In genomic region chr17:39757931-39758873, GRCh38 we compare ENCODE assay signal across 9 cellular contexts. TPM values are rescaled to one million over a fixed set of nuclear protein-coding genes. Genes with fewer than 3 reads are reported as not detected.
A peak's percentile ranks its signal among the peaks of the same experiment; 100 is the strongest.
DNase-seq lines count a peak whose midpoint lies in the region; ATAC-seq and TF ChIP-seq lines count a peak whose summit lies in the region.
"Had no signal": no experiment of that assay in that cellular context is flagged by ENCODE, and none has a peak within 500 bp of the region (broad histone marks: within the 10 kb centered on the region; RNA-seq: fewer than 3 reads in every experiment).

No MANE protein-coding gene starts in this region.

- H3K9me3 ChIP-seq in mammary epithelial cell (replicated peaks; ENCODE audit: insufficient read depth, low read length) = no peaks in the 10 kb centered on the region
- H3K9me3 ChIP-seq in suprapubic skin = no peaks in the 10 kb centered on the region

- TF ChIP-seq CTCF in mammary epithelial cell (conservative IDR thresholded peaks at IDR 0.05 in 1 of 2, IDR thresholded peaks at IDR 0.05 in 1 of 2; ENCODE audit: extremely low read depth in 1 of 2, insufficient read depth in 1 of 2, low read depth in 1 of 2, low read length in 2 of 2) (no peak), suprapubic skin (IDR thresholded peaks at IDR 0.05) (no peak)

- 87% methylated on average over 11 of the region's 12 CpGs for WGBS in mammary epithelial cell (ENCODE audit: low coverage, missing lambda C conversion rate)
- WGBS in suprapubic skin = 74% methylated on average over 12 of the region's 12 CpGs

- H3K79me2 ChIP-seq in mammary epithelial cell (ENCODE audit: insufficient read depth, low read length) = no peaks in the 10 kb centered on the region

- DNase-seq in T follicular helper cell (ENCODE audit: low read depth) (peak; percentile 23), mammary epithelial cell (no peak), SIG-M5 treated with dmso at 0.1 percent for 504 hours (lab: John Stamatoyannopoulos, UW; ENCODE audit: unreplicated experiment) (no peak), suprapubic skin (ENCODE audit: low spot score in 2 of 2) (no peak)
- DNase-seq in activated naive CD4-positive, alpha-beta T cell treated with anti-CD3 and anti-CD28 coated beads, Interleukin-2, amount 10 ng/mL, durations not matched to agents 7 days and 5 days = no peak
- peak; percentile 31 to 52 (median 37) for DNase-seq in stimulated activated CD4-positive, alpha-beta T cell treated with anti-CD3 and anti-CD28 coated beads, TNF-alpha, amount 100 ng/mL, for 24 hours (ENCODE audit: low read depth in 3 of 3)
- DNase-seq: NCI-H2227 treated with DMSO at 0.1 percent for 48 hours had no signal

- no peak overlapping the region for H3K4me3 Mint-ChIP-seq in activated naive CD4-positive, alpha-beta T cell treated with anti-CD3 and anti-CD28 coated beads, Interleukin-2, amount 10 ng/mL, durations not matched to agents 7 days and 5 days

- no peak for TF ChIP-seq EP300 in suprapubic skin (IDR thresholded peaks at IDR 0.05)

- H2AFZ ChIP-seq in mammary epithelial cell (ENCODE audit: low read depth, low read length) = no peak overlapping the region

- H3K36me3 Mint-ChIP-seq in activated naive CD4-positive, alpha-beta T cell treated with anti-CD3 and anti-CD28 coated beads, Interleukin-2, amount 10 ng/mL, durations not matched to agents 7 days and 5 days = peaks cover 17% of the 10 kb centered on the region

- no peaks in the 10 kb centered on the region for H3K9me3 Mint-ChIP-seq in activated naive CD4-positive, alpha-beta T cell treated with anti-CD3 and anti-CD28 coated beads, Interleukin-2, amount 10 ng/mL, durations not matched to agents 7 days and 5 days

- peak overlapping the region; percentile 63 for H3K27ac Mint-ChIP-seq in activated naive CD4-positive, alpha-beta T cell treated with anti-CD3 and anti-CD28 coated beads, Interleukin-2, amount 10 ng/mL, durations not matched to agents 7 days and 5 days

- H3K36me3 ChIP-seq in mammary epithelial cell (ENCODE audit: insufficient read depth, low read length) = no peaks in the 10 kb centered on the region
- H3K36me3 ChIP-seq in suprapubic skin = no peaks in the 10 kb centered on the region

- no peak for TF ChIP-seq POLR2A in suprapubic skin (IDR thresholded peaks at IDR 0.05)

- dilution Hi-C loops in mammary epithelial cell (cut with HindIII; ENCODE audit: low sequenced_read_pairs) = no loop called here

- H3K4me2 ChIP-seq in mammary epithelial cell (ENCODE audit: insufficient read depth, low read depth, low read length) = no peak overlapping the region

- in situ Hi-C loops in mammary epithelial cell (cut with MboI; ENCODE audit: low sequenced_read_pairs in 2 of 2) = loop anchor here in 1 of 2 donors (5.0 kb wide), 1 partner anchor 136 kb away; no protein-coding TSS in a partner anchor

- peaks cover 55% of the 10 kb centered on the region for H3K4me1 Mint-ChIP-seq in activated naive CD4-positive, alpha-beta T cell treated with anti-CD3 and anti-CD28 coated beads, Interleukin-2, amount 10 ng/mL, durations not matched to agents 7 days and 5 days

- no peaks in the 10 kb centered on the region for H3K27me3 Mint-ChIP-seq in activated naive CD4-positive, alpha-beta T cell treated with anti-CD3 and anti-CD28 coated beads, Interleukin-2, amount 10 ng/mL, durations not matched to agents 7 days and 5 days

- CTCF ChIA-PET in activated naive CD4-positive, alpha-beta T cell treated with anti-CD3 and anti-CD28 coated beads, Interleukin-2, amount 10 ng/mL, durations not matched to agents 7 days and 5 days (lab: Charles Lee) = interaction anchor here (0.7 to 1.8 kb wide), 2 partner anchors 12 to 223 kb away, joined by 3 to 4 read pairs; partner anchors contain the start of gene PSMD3
- CTCF ChIA-PET in mammary epithelial cell (lab: Charles Lee; ENCODE audit: low non-redundant PET) = no interaction called here

- peaks cover 2% of the 10 kb centered on the region for H3K27me3 ChIP-seq in mammary epithelial cell (ENCODE audit: insufficient read depth, low read length)
- peaks cover 6% of the 10 kb centered on the region for H3K27me3 ChIP-seq in suprapubic skin

- H3K4me3 ChIP-seq in mammary epithelial cell (replicated peaks in 1 of 3; ENCODE audit: insufficient read depth in 1 of 3, low read depth in 2 of 3, low read length in 3 of 3) = no peak overlapping the region
- H3K4me3 ChIP-seq in suprapubic skin = no peak overlapping the region

- no peaks in the 10 kb centered on the region for H4K20me1 ChIP-seq in mammary epithelial cell (ENCODE audit: insufficient read depth, low read length)

- no TSS peak for BruUV-seq in mammary epithelial cell (replicated peaks; lab: Mats Ljungman, UMichigan)

- H3K27ac ChIP-seq in mammary epithelial cell (ENCODE audit: insufficient read depth, low read depth, low read length) = no peak overlapping the region
- no peak overlapping the region for H3K27ac ChIP-seq in suprapubic skin

- peaks cover 5% of the 10 kb centered on the region for H3K4me1 ChIP-seq in mammary epithelial cell (ENCODE audit: insufficient read depth, low read length)
- H3K4me1 ChIP-seq in suprapubic skin = peaks cover 19% of the 10 kb centered on the region

- peak; percentile 21 for ATAC-seq in GM19395 (IDR thresholded peaks at IDR 0.05; ENCODE audit: unreplicated experiment)
- no peak for ATAC-seq in GM19324 (IDR thresholded peaks at IDR 0.05; ENCODE audit: low FRiP score, unreplicated experiment)

- intact Hi-C loops in mammary epithelial cell (cut with micrococcal nuclease) = loop anchor here (10.0 kb wide), 2 partner anchors 197 to 553 kb away; partner anchors contain the start of gene RPL19

- no peak overlapping the region for H3K9ac ChIP-seq in mammary epithelial cell (ENCODE audit: insufficient read depth, low read length)

RNA-seq across cellular contexts. Expression of gene GRB7, which starts 20.5 kb away (rescaled TPM):
- 10 to 100 TPM in 1 of 2 donors, 1 to 10 TPM in 1; 1.5 to 18.2 TPM for total RNA-seq in mammary epithelial cell
- polyA plus RNA-seq in mammary epithelial cell = 9.9 TPM
- 9.1 TPM for polyA minus RNA-seq in mammary epithelial cell
- 100 to 1,000 TPM in 1 of 4 donors, 10 to 100 TPM in 3; 49.4 to 114 (median 72.4) TPM for total RNA-seq in suprapubic skin

RNA-seq across cellular contexts. Expression of gene MIEN1, which starts 27.9 kb away (rescaled TPM):
- total RNA-seq in mammary epithelial cell (10 to 100 TPM; 10.2 to 36.8 TPM), suprapubic skin (10 to 100 TPM; 43.6 to 54.1 (median 52.1) TPM)
- 47.4 TPM for polyA plus RNA-seq in mammary epithelial cell
- polyA minus RNA-seq in mammary epithelial cell = 29.8 TPM

RNA-seq across cellular contexts. Expression of gene ERBB2, which starts 58.3 kb away (rescaled TPM):
- total RNA-seq in mammary epithelial cell (10 to 100 TPM; 54.3 to 66.5 TPM), suprapubic skin (100 to 1,000 TPM; 144 to 192 (median 173) TPM)
- polyA plus RNA-seq in mammary epithelial cell = 28.4 TPM
- 222 TPM for polyA minus RNA-seq in mammary epithelial cell

Comparison
In these comparisons a context has a peak if more than half of its experiments do, and no peak if none do; other contexts are left out.
1. DNase-seq: peak in T follicular helper cell (single experiment) and stimulated activated CD4-positive, alpha-beta T cell treated with anti-CD3 and anti-CD28 coated beads, TNF-alpha, amount 100 ng/mL, for 24 hours (3 of 3); none in activated naive CD4-positive, alpha-beta T cell treated with anti-CD3 and anti-CD28 coated beads, Interleukin-2, amount 10 ng/mL, durations not matched to agents 7 days and 5 days (single experiment), mammary epithelial cell (single experiment), SIG-M5 treated with dmso at 0.1 percent for 504 hours (single experiment) and suprapubic skin (0 of 2).